ENCODE assay signal across 8 cellular contexts in genomic region chr4:75630174-75630931, GRCh38. TPM values are rescaled to one million over a fixed set of nuclear protein-coding genes. Genes with fewer than 3 reads are reported as not detected.
DNase-seq lines count a peak whose midpoint lies in the region; ATAC-seq and TF ChIP-seq lines count a peak whose summit lies in the region.

Gene CDKL2 (minus strand): TSS chr4:75630528. CDS start chr4:75625988, 4,540 bp downstream.

- peaks cover 8 to 13% (median 12%) of the 10 kb centered on the region in 11 experiments; a peak in 21 of 22 replicates for H3K9me3 ChIP-seq in BLaER1 treated with 17β-estradiol and CSF1 and Interleukin-3, amounts not matched to agents 10 nM and 100 nM (replicated peaks in 1 of 11)
- no peaks in the 10 kb centered on the region for H3K9me3 ChIP-seq in osteoblast (ENCODE audit: low read depth, low read length)
- no peaks in the 10 kb centered on the region for H3K9me3 ChIP-seq in suprapubic skin

- no peak for TF ChIP-seq CTCF in RWPE1 (conservative IDR thresholded peaks at IDR 0.05; ENCODE audit: low read depth)
- no peak for TF ChIP-seq CTCF in osteoblast (IDR thresholded peaks at IDR 0.05; ENCODE audit: extremely low read depth, low read depth, low read length)
- TF ChIP-seq CTCF in suprapubic skin (IDR thresholded peaks at IDR 0.05): no peak

- H3K79me2 ChIP-seq in osteoblast (ENCODE audit: insufficient read depth, low read length): no peaks in the 10 kb centered on the region

- peak within 1 kb of the TSS; percentile 56 to 79 (median 73) for H3K4me2 ChIP-seq in BLaER1 treated with 17β-estradiol and CSF1 and Interleukin-3, amounts not matched to agents 10 nM and 100 nM
- H3K4me2 ChIP-seq in osteoblast (ENCODE audit: insufficient read depth, low read length): peak within 1 kb of the TSS; percentile 86

- peak within 1 kb of the TSS; percentile 93 for H2AFZ ChIP-seq in osteoblast (ENCODE audit: low read length)

- under 1% methylated on average over 35 of the region's 57 CpGs for WGBS in suprapubic skin

- TF ChIP-seq EP300 in suprapubic skin (IDR thresholded peaks at IDR 0.05): no peak

- no peaks in the 10 kb centered on the region for H3K9me3 Mint-ChIP-seq in activated naive CD4-positive, alpha-beta T cell treated with anti-CD3 and anti-CD28 coated beads, Interleukin-2, amount 50 U/mL, for 72 hours

- peak within 1 kb of the TSS; percentile 37 to 66 (median 50) for H3K4me3 ChIP-seq in BLaER1 treated with 17β-estradiol and CSF1 and Interleukin-3, amounts not matched to agents 10 nM and 100 nM
- H3K4me3 ChIP-seq in osteoblast (ENCODE audit: insufficient read depth, low read length) (peak within 1 kb of the TSS; percentile 81), suprapubic skin (peak within 1 kb of the TSS; percentile 53)

- CTCF ChIA-PET in RWPE1 (lab: Yijun Ruan, JAX): interaction anchor here (0.6 kb wide), 1 partner anchor 218 kb away, joined by 3 read pairs; no protein-coding TSS in a partner anchor

- TF ChIP-seq POLR2A in suprapubic skin (IDR thresholded peaks at IDR 0.05): no peak

- ATAC-seq in GM19438 (IDR thresholded peaks at IDR 0.05; ENCODE audit: low read depth, unreplicated experiment): peak; percentile 98
- ATAC-seq in HG03565 (IDR thresholded peaks at IDR 0.05; ENCODE audit: unreplicated experiment): peak; percentile 98
- ATAC-seq in activated naive CD4-positive, alpha-beta T cell treated with anti-CD3 and anti-CD28 coated beads, Interleukin-2, amount 50 U/mL, for 72 hours: peak; percentile 98 to 99
- peak; percentile 94 for ATAC-seq in Right ventricle myocardium inferior

- peaks cover 8 to 15% (median 12%) of the 10 kb centered on the region in 11 experiments; a peak in 19 of 22 replicates for H3K27me3 ChIP-seq in BLaER1 treated with 17β-estradiol and CSF1 and Interleukin-3, amounts not matched to agents 10 nM and 100 nM
- H3K27me3 ChIP-seq in osteoblast (ENCODE audit: insufficient read depth, low read length) (no peaks in the 10 kb centered on the region), suprapubic skin (no peaks in the 10 kb centered on the region)

- H3K36me3 ChIP-seq in BLaER1 treated with 17β-estradiol and CSF1 and Interleukin-3, amounts not matched to agents 10 nM and 100 nM: no peaks in the 10 kb centered on the region
- H3K36me3 ChIP-seq in osteoblast (ENCODE audit: insufficient read depth, low read length) (no peaks in the 10 kb centered on the region), suprapubic skin (no peaks in the 10 kb centered on the region)

- peaks cover 0 to 11% (median 9%) of the 10 kb centered on the region in 10 experiments; a peak in 9 of 20 replicates for H3K4me1 ChIP-seq in BLaER1 treated with 17β-estradiol and CSF1 and Interleukin-3, amounts not matched to agents 10 nM and 100 nM
- H3K4me1 ChIP-seq in osteoblast (ENCODE audit: insufficient read depth, low read length) (peaks cover 13% of the 10 kb centered on the region), suprapubic skin (peaks cover 12% of the 10 kb centered on the region)

- H4K20me1 ChIP-seq in BLaER1 treated with 17β-estradiol and CSF1 and Interleukin-3, amounts not matched to agents 10 nM and 100 nM: no peaks in the 10 kb centered on the region
- no peaks in the 10 kb centered on the region for H4K20me1 ChIP-seq in osteoblast (ENCODE audit: insufficient read depth, low read length)

- H3K27ac Mint-ChIP-seq in activated naive CD4-positive, alpha-beta T cell treated with anti-CD3 and anti-CD28 coated beads, Interleukin-2, amount 50 U/mL, for 72 hours: peak within 1 kb of the TSS; percentile 65 to 86

- intact Hi-C loops in Right ventricle myocardium inferior (cut with DNase I): no loop called here

- no peak within 1 kb of the TSS for H3K27ac ChIP-seq in BLaER1 treated with 17β-estradiol and CSF1 and Interleukin-3, amounts not matched to agents 10 nM and 100 nM
- H3K27ac ChIP-seq in RWPE1 (peak within 1 kb of the TSS; percentile 39), osteoblast (ENCODE audit: low read depth, low read length) (no peak within 1 kb of the TSS), suprapubic skin (no peak within 1 kb of the TSS)

- POLR2A ChIA-PET in RWPE1 (lab: Yijun Ruan, JAX; ENCODE audit: low non-redundant PET): no interaction called here

- DNase-seq in RWPE1 (ENCODE audit: low spot score) (peak; percentile 93), Right ventricle myocardium inferior (ENCODE audit: missing footprints) (peak; percentile 93), osteoblast (ENCODE audit: insufficient read length, low spot score, missing footprints) (peak; percentile 91), suprapubic skin (ENCODE audit: low spot score in 2 of 2) (peak; percentile 86 to 89)
- DNase-seq in activated naive CD4-positive, alpha-beta T cell treated with anti-CD3 and anti-CD28 coated beads, Interleukin-2, amount 50 U/mL, for 72 hours (ENCODE audit: low spot score in 2 of 2): peak; percentile 91 to 94

- peaks cover 0 to 5% of the 10 kb centered on the region in 2 donors for H3K36me3 Mint-ChIP-seq in activated naive CD4-positive, alpha-beta T cell treated with anti-CD3 and anti-CD28 coated beads, Interleukin-2, amount 50 U/mL, for 72 hours

- H3K9ac ChIP-seq in BLaER1 treated with 17β-estradiol and CSF1 and Interleukin-3, amounts not matched to agents 10 nM and 100 nM: peak within 1 kb of the TSS in 4 of 11 experiments; percentile 11 to 38 (median 21); a peak in 2 of 22 replicates

RNA-seq across cellular contexts. Expression of gene CDKL2, which starts in this region (rescaled TPM):
- total RNA-seq in activated naive CD4-positive, alpha-beta T cell treated with anti-CD3 and anti-CD28 coated beads, Interleukin-2, amount 50 U/mL, for 72 hours: 1 to 10 TPM; 1.5 to 2.9 TPM
- total RNA-seq in Right ventricle myocardium inferior (0.11 TPM), osteoblast (0.72 and 0.88 TPM in 2 replicates), suprapubic skin (1 to 10 TPM in 3 of 4 donors, not detected in 1; 1.3 to 2.0 (median 1.8) TPM)

Comparison
In these comparisons a context has a peak if more than half of its experiments do, and no peak if none do; other contexts are left out.
1. Peak in DNase-seq and ATAC-seq in Right ventricle myocardium inferior; RNA of the gene not detected or under 1 TPM.
2. Peak in DNase-seq, H3K4me3 ChIP-seq and H3K4me2 ChIP-seq in osteoblast; RNA of the gene not detected or under 1 TPM.